ENCODE assay signal across 8 cellular contexts in the genomic region with DNA sequence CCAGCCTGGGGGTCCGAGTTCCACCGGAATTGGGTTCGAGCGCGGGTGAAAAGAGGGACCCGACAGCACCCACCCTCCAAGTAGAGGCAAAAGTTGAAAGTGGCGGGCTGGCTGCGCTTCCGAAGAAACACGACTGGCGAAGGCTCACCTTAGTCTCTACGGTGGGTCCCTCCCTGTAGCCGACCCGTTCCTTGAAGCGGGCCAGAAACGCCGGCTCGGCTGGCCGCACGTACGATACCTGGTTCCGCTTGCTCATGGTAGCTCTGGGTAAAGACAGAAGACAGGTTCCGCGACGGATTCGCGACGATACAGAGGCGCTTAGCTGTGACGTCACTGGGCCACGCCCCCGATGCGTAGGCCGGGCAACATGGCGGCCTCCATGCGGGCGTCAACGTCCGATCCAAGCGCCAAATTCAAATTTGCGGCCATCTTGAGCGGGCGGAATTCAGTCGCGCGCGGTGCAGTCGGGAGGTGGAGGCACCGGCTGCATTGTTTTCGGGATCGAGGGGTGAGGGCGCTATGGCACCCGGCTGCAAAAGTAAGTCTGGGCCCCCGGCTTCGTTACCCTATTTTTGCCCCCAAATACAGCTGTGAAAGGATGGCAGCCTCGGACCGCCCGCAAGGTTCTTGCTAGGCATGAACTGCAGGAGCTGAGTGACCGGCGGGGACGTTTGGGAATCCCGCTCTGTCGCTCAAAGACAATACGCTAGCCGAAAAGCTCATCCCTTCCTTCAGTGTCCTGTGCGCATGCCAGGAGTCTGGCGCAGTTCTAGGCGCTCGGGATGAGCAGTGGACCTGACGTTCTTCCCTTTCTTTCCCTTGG. TPM values are rescaled to one million over a fixed set of nuclear protein-coding genes. Genes with fewer than 3 reads are reported as not detected.
A peak's percentile ranks its signal among the peaks of the same experiment; 100 is the strongest.
DNase-seq lines count a peak whose midpoint lies in the region; ATAC-seq and TF ChIP-seq lines count a peak whose summit lies in the region.

A gene (minus strand): TSS at position 273 of the 823 bp plus-strand sequence. CDS start 17 bp downstream, at position 256.
A gene with protein sequence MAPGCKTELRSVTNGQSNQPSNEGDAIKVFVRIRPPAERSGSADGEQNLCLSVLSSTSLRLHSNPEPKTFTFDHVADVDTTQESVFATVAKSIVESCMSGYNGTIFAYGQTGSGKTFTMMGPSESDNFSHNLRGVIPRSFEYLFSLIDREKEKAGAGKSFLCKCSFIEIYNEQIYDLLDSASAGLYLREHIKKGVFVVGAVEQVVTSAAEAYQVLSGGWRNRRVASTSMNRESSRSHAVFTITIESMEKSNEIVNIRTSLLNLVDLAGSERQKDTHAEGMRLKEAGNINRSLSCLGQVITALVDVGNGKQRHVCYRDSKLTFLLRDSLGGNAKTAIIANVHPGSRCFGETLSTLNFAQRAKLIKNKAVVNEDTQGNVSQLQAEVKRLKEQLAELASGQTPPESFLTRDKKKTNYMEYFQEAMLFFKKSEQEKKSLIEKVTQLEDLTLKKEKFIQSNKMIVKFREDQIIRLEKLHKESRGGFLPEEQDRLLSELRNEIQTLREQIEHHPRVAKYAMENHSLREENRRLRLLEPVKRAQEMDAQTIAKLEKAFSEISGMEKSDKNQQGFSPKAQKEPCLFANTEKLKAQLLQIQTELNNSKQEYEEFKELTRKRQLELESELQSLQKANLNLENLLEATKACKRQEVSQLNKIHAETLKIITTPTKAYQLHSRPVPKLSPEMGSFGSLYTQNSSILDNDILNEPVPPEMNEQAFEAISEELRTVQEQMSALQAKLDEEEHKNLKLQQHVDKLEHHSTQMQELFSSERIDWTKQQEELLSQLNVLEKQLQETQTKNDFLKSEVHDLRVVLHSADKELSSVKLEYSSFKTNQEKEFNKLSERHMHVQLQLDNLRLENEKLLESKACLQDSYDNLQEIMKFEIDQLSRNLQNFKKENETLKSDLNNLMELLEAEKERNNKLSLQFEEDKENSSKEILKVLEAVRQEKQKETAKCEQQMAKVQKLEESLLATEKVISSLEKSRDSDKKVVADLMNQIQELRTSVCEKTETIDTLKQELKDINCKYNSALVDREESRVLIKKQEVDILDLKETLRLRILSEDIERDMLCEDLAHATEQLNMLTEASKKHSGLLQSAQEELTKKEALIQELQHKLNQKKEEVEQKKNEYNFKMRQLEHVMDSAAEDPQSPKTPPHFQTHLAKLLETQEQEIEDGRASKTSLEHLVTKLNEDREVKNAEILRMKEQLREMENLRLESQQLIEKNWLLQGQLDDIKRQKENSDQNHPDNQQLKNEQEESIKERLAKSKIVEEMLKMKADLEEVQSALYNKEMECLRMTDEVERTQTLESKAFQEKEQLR (N-terminal part only) (plus strand): TSS at position 448 of the 823 bp plus-strand sequence. CDS start 72 bp downstream, at position 520.

- DNase-seq in NCI-H1694 treated with DMSO at 0.1 percent for 48 hours (lab: John Stamatoyannopoulos, UW) (peak; percentile 68), T-helper 17 cell (peak; percentile 92 to 95 (median 93)), anterior cingulate cortex (lab: John Stamatoyannopoulos, UW) (peak; percentile 32 to 97 (median 89)), right atrium auricular region (ENCODE audit: low spot score) (peak; percentile 97), pulmonary artery endothelial cell (ENCODE audit: low read depth, low spot score) (peak; percentile 83), aorta (peak; percentile 98 to 99)

- H3K27ac ChIP-seq in right atrium auricular region (peak within 1 kb of the TSS; percentile 63 to 89), aorta (ENCODE audit: low read depth in 1 of 2, low read length in 2 of 2) (no peak within 1 kb of the TSS)

- H3K4me3 ChIP-seq in right atrium auricular region (peak within 1 kb of the TSS; percentile 86 to 94), aorta (ENCODE audit: low read length in 2 of 2) (peak within 1 kb of the TSS; percentile 73 to 84)

- H3K36me3 Mint-ChIP-seq in T-helper 17 cell (ENCODE audit: low read depth): peaks cover 3% of the 10 kb centered on the region

- intact Hi-C loops in aorta (cut with DNase I): loop anchor here (1.0 to 10.0 kb wide), 7 partner anchors 31 to 224 kb away; a partner anchor contains a TSS

- H3K9me3 ChIP-seq in T-helper 17 cell (ENCODE audit: control insufficient read depth, low read length, poor library complexity, severe bottlenecking) (no peaks in the 10 kb centered on the region), right atrium auricular region (peaks cover 0 to 5% of the 10 kb centered on the region in 2 donors), aorta (ENCODE audit: control insufficient read depth, low read length) (no peaks in the 10 kb centered on the region)

- TF ChIP-seq CTCF in right atrium auricular region (IDR thresholded peaks at IDR 0.05): no peak

- peaks cover 0 to 15% of the 10 kb centered on the region in 2 donors for H3K4me1 ChIP-seq in right atrium auricular region
- H3K4me1 ChIP-seq in aorta (ENCODE audit: control insufficient read depth in 1 of 2, insufficient read depth in 2 of 2, low read length in 2 of 2): no peaks in the 10 kb centered on the region

- TF ChIP-seq POLR2A in GM15510 (IDR thresholded peaks at IDR 0.05; ENCODE audit: borderline replicate concordance, extremely low read depth, insufficient read length): peak; percentile 76

- H3K4me3 Mint-ChIP-seq in T-helper 17 cell: peak within 1 kb of the TSS; percentile 94

- H3K36me3 ChIP-seq in right atrium auricular region: peaks cover 4% of the 10 kb centered on the region
- no peaks in the 10 kb centered on the region for H3K36me3 ChIP-seq in aorta (ENCODE audit: control insufficient read depth in 1 of 2, insufficient read depth in 2 of 2, low read length in 1 of 2)

- H3K27ac Mint-ChIP-seq in T-helper 17 cell: peak within 1 kb of the TSS; percentile 89

- H3K4me1 Mint-ChIP-seq in T-helper 17 cell: peaks cover 17% of the 10 kb centered on the region

- no peaks in the 10 kb centered on the region for H3K27me3 Mint-ChIP-seq in T-helper 17 cell

- 1% methylated on average over 70 of the region's 70 CpGs for WGBS in aorta, 2 donors

- ATAC-seq in HG02938 (IDR thresholded peaks at IDR 0.05; ENCODE audit: unreplicated experiment) (peak; percentile 90), T-helper 17 cell (peak; percentile 99), aorta (ENCODE audit: low FRiP score) (peak; percentile 100)

- H3K27me3 ChIP-seq in right atrium auricular region (no peaks in the 10 kb centered on the region), aorta (ENCODE audit: control insufficient read depth in 1 of 2, insufficient read depth in 2 of 2, low read length in 1 of 2) (no peaks in the 10 kb centered on the region)

RNA-seq across cellular contexts. Expression of the first gene that starts in this region (rescaled TPM):
- total RNA-seq in T-helper 17 cell: 10 to 100 TPM; 23.1 to 28.7 TPM
- 10 to 100 TPM; 21.1 to 26.8 TPM for total RNA-seq in right atrium auricular region
- 17.8 and 18.7 TPM in 2 replicates for total RNA-seq in pulmonary artery endothelial cell
- 10 to 100 TPM; 21.3 to 33.0 TPM for total RNA-seq in aorta
- 10 to 100 TPM; 10.3 to 12.5 TPM for polyA plus RNA-seq in aorta

RNA-seq across cellular contexts. Expression of the second gene that starts in this region (rescaled TPM):
- under 1 TPM; 0.12 to 0.16 TPM for total RNA-seq in T-helper 17 cell
- total RNA-seq in right atrium auricular region: under 1 TPM; 0.24 to 0.63 TPM
- total RNA-seq in pulmonary artery endothelial cell: 11.5 and 19.8 TPM in 2 replicates
- total RNA-seq in aorta: under 1 TPM; 0.49 to 0.93 TPM
- polyA plus RNA-seq in aorta: 1 to 10 TPM in 1 of 2 donors, under 1 TPM in 1; 0.92 to 2.1 TPM

Comparison
In these comparisons a context has a peak if more than half of its experiments do, and no peak if none do; other contexts are left out.
1. H3K27ac ChIP-seq: peak in right atrium auricular region (2 of 2); none in aorta (0 of 2).
2. Peak in every context shown above with its lines, with median percentiles within 50 percentile points of each other: ATAC-seq and DNase-seq.